In the genomic region with DNA sequence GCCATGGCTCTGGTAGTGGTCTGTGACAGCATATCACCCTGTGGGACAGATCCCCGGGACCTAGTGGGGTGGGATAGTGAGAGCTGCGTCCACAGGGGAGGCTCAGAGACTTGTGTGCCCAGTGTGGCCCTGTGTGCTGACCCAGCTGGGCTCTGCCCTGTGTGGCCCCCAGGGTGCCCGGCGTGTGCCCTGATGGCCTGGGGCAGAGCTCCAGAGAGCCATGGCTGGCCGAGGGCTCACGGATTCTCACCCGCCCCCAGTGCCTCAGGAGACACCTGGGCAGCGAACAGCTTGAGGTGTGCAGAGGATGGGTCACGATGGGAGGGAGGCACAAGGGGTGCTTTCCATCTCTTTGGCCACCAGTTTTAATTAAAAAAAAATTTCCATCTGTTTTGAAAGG, we compare ENCODE assay signal across 21 cellular contexts.
"Had no signal": no experiment of that assay in that cellular context is flagged by ENCODE, and none has a peak within 500 bp of the region (broad histone marks: within the 10 kb centered on the region; RNA-seq: fewer than 3 reads in every experiment).

No MANE protein-coding gene starts in this region.

- ATAC-seq: activated CD4-positive, CD25-positive, alpha-beta regulatory T cell treated with anti-CD3 and anti-CD28 coated beads, Interleukin-2, amount 50 U/mL, for 24 hours; activated CD8-positive, alpha-beta T cell treated with anti-CD3 and anti-CD28 coated beads for 36 hours; activated T-cell treated with anti-CD3 and anti-CD28 coated beads, Interleukin-2, amount 50 U/mL, for 72 hours had no signal

- H2AFZ ChIP-seq: PC-9 had no signal

- H3K27me3 ChIP-seq: brain microvascular endothelial cell, cardiac muscle cell had no signal

- H3K9me3 Mint-ChIP-seq: activated CD8-positive, alpha-beta T cell treated with anti-CD3 and anti-CD28 coated beads for 36 hours; activated naive CD4-positive, alpha-beta T cell treated with anti-CD3 and anti-CD28 coated beads, Interleukin-2, amount 10 ng/mL, durations not matched to agents 7 days and 5 days; activated naive CD8-positive, alpha-beta T cell treated with anti-CD3 and anti-CD28 coated beads for 36 hours; activated T-cell treated with anti-CD3 and anti-CD28 coated beads, Interleukin-2, amount 50 U/mL, for 72 hours; activated T-helper 2 cell treated with anti-CD3 and anti-CD28 coated beads, Interferon-gamma antibody, Interleukin-2, Interleukin-4, amounts not matched to agents 10 μg/mL and 5 μg/mL and 100 μg/mL, durations not matched to agents 14 hours and 24 hours and 36 hours; T-helper 1 cell treated with Interleukin-12 subunit alpha and Interleukin-12 subunit beta and Interleukin-4 antibody, amounts not matched to agents 30 μg/mL and 1 μg/mL, for 36 hours had no signal

- H3K4me2 ChIP-seq: PC-9 had no signal

- H3K27me3 Mint-ChIP-seq: activated CD8-positive, alpha-beta T cell treated with anti-CD3 and anti-CD28 coated beads for 36 hours; activated naive CD8-positive, alpha-beta T cell treated with anti-CD3 and anti-CD28 coated beads for 36 hours had no signal

- H3K4me3 ChIP-seq: cardiac muscle cell, PC-9 had no signal

- H3K27ac ChIP-seq: brain microvascular endothelial cell, cardiac muscle cell, PC-9 had no signal

- H3K4me3 Mint-ChIP-seq: activated CD8-positive, alpha-beta T cell treated with anti-CD3 and anti-CD28 coated beads for 36 hours; activated naive CD4-positive, alpha-beta T cell treated with anti-CD3 and anti-CD28 coated beads, Interleukin-2, amount 10 ng/mL, durations not matched to agents 7 days and 5 days; activated naive CD8-positive, alpha-beta T cell treated with anti-CD3 and anti-CD28 coated beads for 36 hours; activated T-cell treated with anti-CD3 and anti-CD28 coated beads, Interleukin-2, amount 50 U/mL, for 72 hours; T-helper 1 cell treated with Interleukin-12 subunit alpha and Interleukin-12 subunit beta and Interleukin-4 antibody, amounts not matched to agents 30 μg/mL and 1 μg/mL, for 36 hours had no signal

- DNase-seq: activated CD4-positive, alpha-beta T cell treated with anti-CD3 and anti-CD28 coated beads for 4 hours; activated CD8-positive, alpha-beta memory T cell treated with anti-CD3 and anti-CD28 coated beads, Interleukin-2, amount 50 U/mL, for 4 hours; activated CD8-positive, alpha-beta T cell treated with anti-CD3 and anti-CD28 coated beads for 36 hours; activated gamma-delta T cell treated with Interleukin-2 at 50 U/mL for 16 hours; activated naive CD4-positive, alpha-beta T cell treated with anti-CD3 and anti-CD28 coated beads, Interleukin-2, amount 10 ng/mL, durations not matched to agents 7 days and 5 days; activated naive CD8-positive, alpha-beta T cell treated with anti-CD3 and anti-CD28 coated beads for 36 hours; activated T-cell treated with anti-CD3 and anti-CD28 coated beads, Interleukin-2, amount 50 U/mL, for 72 hours; brain microvascular endothelial cell; Karpas-422; MM.1S; NCI-H1105; NCI-H1436 treated with DMSO at 0.1 percent for 48 hours; NCI-H187; NCI-H2081 treated with DMSO at 0.1 percent for 48 hours; NCI-H446; PC-9; SHP77 had no signal

- H3K36me3 ChIP-seq: brain microvascular endothelial cell, cardiac muscle cell had no signal

- H3K27ac Mint-ChIP-seq: activated CD8-positive, alpha-beta T cell treated with anti-CD3 and anti-CD28 coated beads for 36 hours; activated naive CD4-positive, alpha-beta T cell treated with anti-CD3 and anti-CD28 coated beads, Interleukin-2, amount 10 ng/mL, durations not matched to agents 7 days and 5 days; activated naive CD8-positive, alpha-beta T cell treated with anti-CD3 and anti-CD28 coated beads for 36 hours; activated T-cell treated with anti-CD3 and anti-CD28 coated beads, Interleukin-2, amount 50 U/mL, for 72 hours; activated T-helper 2 cell treated with anti-CD3 and anti-CD28 coated beads, Interferon-gamma antibody, Interleukin-2, Interleukin-4, amounts not matched to agents 10 μg/mL and 5 μg/mL and 100 μg/mL, durations not matched to agents 14 hours and 24 hours and 36 hours; T-helper 1 cell treated with Interleukin-12 subunit alpha and Interleukin-12 subunit beta and Interleukin-4 antibody, amounts not matched to agents 30 μg/mL and 1 μg/mL, for 36 hours had no signal
